8 cellular contexts compared by ENCODE assay signal in the genomic region with DNA sequence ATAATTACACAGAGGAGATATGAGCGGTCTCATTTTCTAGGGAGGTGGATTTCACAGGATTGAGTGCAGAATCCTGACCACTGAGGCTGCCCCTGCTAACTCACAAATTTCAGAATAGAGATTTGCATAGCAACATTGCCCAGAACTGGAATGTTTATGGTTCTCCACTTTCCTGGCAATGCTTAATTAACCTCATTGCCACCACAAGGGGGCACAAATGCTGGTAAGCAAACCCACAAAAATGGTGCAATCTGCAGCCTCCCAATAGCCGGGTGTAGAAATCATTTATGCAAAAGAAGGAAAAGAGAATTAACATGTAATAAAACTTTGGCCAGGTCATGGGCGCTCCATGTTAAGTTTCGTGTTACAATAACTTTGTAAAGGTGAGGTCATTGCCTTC.
DNase-seq lines count a peak whose midpoint lies in the region; ATAC-seq and TF ChIP-seq lines count a peak whose summit lies in the region.

No MANE protein-coding gene starts in this region.

- H3K9me3 ChIP-seq in breast epithelium (no peaks in the 10 kb centered on the region), lower lobe of right lung (no peaks in the 10 kb centered on the region), vagina (no peaks in the 10 kb centered on the region)

- H3K4me3 ChIP-seq in breast epithelium (no peak overlapping the region), lower lobe of right lung (no peak overlapping the region), vagina (no peak overlapping the region)

- DNase-seq in AML-193 (lab: John Stamatoyannopoulos, UW) (peak; percentile 47 to 58), NCI-H226 (peak; percentile 20), breast epithelium (ENCODE audit: low spot score in 2 of 2) (no peak), lower lobe of right lung (no peak), vagina (ENCODE audit: extremely low spot score in 2 of 2) (no peak), NCI-H1930 (lab: John Stamatoyannopoulos, UW) (no peak)

- intact Hi-C loops in breast epithelium (cut with DNase I; ENCODE audit: low total_unique reads), result no loop called here
- intact Hi-C loops in lower lobe of right lung (cut with DNase I), result no loop called here
- intact Hi-C loops in vagina (cut with DNase I), result no loop called here

- TF ChIP-seq POLR2A in breast epithelium (IDR thresholded peaks at IDR 0.05), result no peak
- TF ChIP-seq POLR2A in vagina (IDR thresholded peaks at IDR 0.05), result no peak

- H3K27ac ChIP-seq in breast epithelium, result no peak overlapping the region
- no peak overlapping the region for H3K27ac ChIP-seq in lower lobe of right lung
- H3K27ac ChIP-seq in vagina, result no peak overlapping the region

- peak; percentile 41 to 45 for ATAC-seq in lower lobe of right lung
- ATAC-seq in HG03280 (IDR thresholded peaks at IDR 0.05; ENCODE audit: unreplicated experiment), result no peak

- H3K36me3 ChIP-seq in breast epithelium (peaks cover 10% of the 10 kb centered on the region), lower lobe of right lung (peaks cover 59% of the 10 kb centered on the region), vagina (peaks cover 0 to 15% of the 10 kb centered on the region in 2 donors)

- H3K4me1 ChIP-seq in breast epithelium, result no peaks in the 10 kb centered on the region
- no peaks in the 10 kb centered on the region for H3K4me1 ChIP-seq in lower lobe of right lung
- H3K4me1 ChIP-seq in vagina, result no peaks in the 10 kb centered on the region

- H3K27me3 ChIP-seq in breast epithelium (no peaks in the 10 kb centered on the region), lower lobe of right lung (ENCODE audit: low read depth) (no peaks in the 10 kb centered on the region), vagina (no peaks in the 10 kb centered on the region)

- TF ChIP-seq CTCF in GM12874 (IDR thresholded peaks at IDR 0.05; ENCODE audit: insufficient read depth, low read depth, low read length) (peak; percentile 56), breast epithelium (IDR thresholded peaks at IDR 0.05) (peak in 2 of 3 donors; percentile 39 to 46), lower lobe of right lung (IDR thresholded peaks at IDR 0.05) (peak; percentile 64), vagina (IDR thresholded peaks at IDR 0.05) (peak; percentile 19 to 41 (median 29))

Comparison
In these comparisons a context has a peak if more than half of its experiments do, and no peak if none do; other contexts are left out.
1. DNase-seq: peak in AML-193 (2 of 2) and NCI-H226 (single experiment); none in breast epithelium (0 of 2), lower lobe of right lung (single experiment), vagina (0 of 2) and NCI-H1930 (0 of 2).
2. Peak in every context shown above with its lines, with median percentiles within 50 percentile points of each other: CTCF ChIP-seq.